ENCODE assay signal across 12 cellular contexts in genomic region chr17:76561332-76561731, GRCh38. TPM values are rescaled to one million over a fixed set of nuclear protein-coding genes. Genes with fewer than 3 reads are reported as not detected.
DNase-seq lines count a peak whose midpoint lies in the region; ATAC-seq and TF ChIP-seq lines count a peak whose summit lies in the region.
"Had no signal": no experiment of that assay in that cellular context is flagged by ENCODE, and none has a peak within 500 bp of the region (broad histone marks: within the 10 kb centered on the region; RNA-seq: fewer than 3 reads in every experiment).

No MANE protein-coding gene starts in this region.

- H2AK5ac ChIP-seq in trophoblast cell (ENCODE audit: low read length), result no peak overlapping the region

- TF ChIP-seq CTCF in Calu3 (IDR thresholded peaks at IDR 0.05; ENCODE audit: unreplicated experiment), result no peak
- TF ChIP-seq CTCF in NB4 (IDR thresholded peaks at IDR 0.05; ENCODE audit: low read depth, low read length), result no peak

- BruUV-seq in Calu3 (replicated peaks; lab: Mats Ljungman, UMichigan), result no TSS peak

- H3K79me1 ChIP-seq in trophoblast cell (ENCODE audit: low read length), result peaks cover 13% of the 10 kb centered on the region

- H3K4ac ChIP-seq in trophoblast cell (ENCODE audit: low read depth, low read length), result peak overlapping the region; percentile 46

- H3K14ac ChIP-seq in trophoblast cell (ENCODE audit: low read length), result no peak overlapping the region

- no peaks in the 10 kb centered on the region for H3K9me3 ChIP-seq in trophoblast cell (ENCODE audit: insufficient read depth, low read depth, low read length)

- H3K27me3 ChIP-seq in trophoblast cell (ENCODE audit: insufficient read depth, low read length), result no peaks in the 10 kb centered on the region

- H4K12ac ChIP-seq in trophoblast cell (ENCODE audit: low read depth, low read length), result no peak overlapping the region

- no peak overlapping the region for H3K27ac ChIP-seq in trophoblast cell (ENCODE audit: low read depth, low read length)

- H4K8ac ChIP-seq in trophoblast cell (ENCODE audit: low read depth, low read length), result no peak overlapping the region

- peaks cover 13% of the 10 kb centered on the region for H3K79me2 ChIP-seq in trophoblast cell (ENCODE audit: control insufficient read depth, insufficient read depth, low read length, poor library complexity)

- no peak overlapping the region for H3K18ac ChIP-seq in trophoblast cell (ENCODE audit: low read length)

- no peaks in the 10 kb centered on the region for H3K27me3 Mint-ChIP-seq in Calu3 (ENCODE audit: unreplicated experiment)
- H3K27me3 Mint-ChIP-seq in central memory CD8-positive, alpha-beta T cell, result no peaks in the 10 kb centered on the region
- H3K27me3 Mint-ChIP-seq: dendritic cell treated with granulocyte-macrophage colony-stimulating factor and Interleukin-4, amounts not matched to agents 40 ng/mL and 50 ng/mL, for 4 days had no signal

- peak overlapping the region; percentile 39 for H3K4me3 ChIP-seq in NB4 (ENCODE audit: low read depth, low read length)
- no peak overlapping the region for H3K4me3 ChIP-seq in trophoblast cell (ENCODE audit: low read depth, low read length)

- H3K4me2 ChIP-seq in trophoblast cell (ENCODE audit: low read length), result no peak overlapping the region

- H3K9ac ChIP-seq in trophoblast cell (ENCODE audit: low read length), result no peak overlapping the region

- no peaks in the 10 kb centered on the region for H3K9me3 Mint-ChIP-seq in Calu3 (ENCODE audit: low read depth, unreplicated experiment)
- H3K9me3 Mint-ChIP-seq in central memory CD8-positive, alpha-beta T cell, result no peaks in the 10 kb centered on the region
- H3K9me3 Mint-ChIP-seq: dendritic cell treated with granulocyte-macrophage colony-stimulating factor and Interleukin-4, amounts not matched to agents 40 ng/mL and 50 ng/mL, for 4 days had no signal

- peaks cover 19% of the 10 kb centered on the region for H3K4me1 Mint-ChIP-seq in Calu3 (ENCODE audit: low read depth, unreplicated experiment)
- H3K4me1 Mint-ChIP-seq in central memory CD8-positive, alpha-beta T cell, result peaks cover 72% of the 10 kb centered on the region

- H3K36me3 Mint-ChIP-seq in Calu3 (ENCODE audit: insufficient read depth, unreplicated experiment), result peaks cover 94% of the 10 kb centered on the region
- H3K36me3 Mint-ChIP-seq in central memory CD8-positive, alpha-beta T cell (ENCODE audit: insufficient read depth), result peaks cover 64% of the 10 kb centered on the region

- TF ChIP-seq POLR2A in NB4 (IDR thresholded peaks at IDR 0.05; ENCODE audit: extremely low read depth, insufficient read length), result no peak

- CTCF ChIA-PET in Calu3 (lab: Charles Lee), result no interaction called here

- WGBS in trophoblast cell (ENCODE audit: extremely low coverage, insufficient coverage, insufficient read length), result no CpG with 5 or more reads among the region's 7 CpGs

- no peak overlapping the region for H2AFZ ChIP-seq in trophoblast cell (ENCODE audit: insufficient read depth, low read length, poor library complexity)

- H3K27ac Mint-ChIP-seq in Calu3 (ENCODE audit: unreplicated experiment), result no peak overlapping the region
- H3K27ac Mint-ChIP-seq in central memory CD8-positive, alpha-beta T cell (ENCODE audit: low read depth), result peak overlapping the region; percentile 100
- H3K27ac Mint-ChIP-seq: dendritic cell treated with granulocyte-macrophage colony-stimulating factor and Interleukin-4, amounts not matched to agents 40 ng/mL and 50 ng/mL, for 4 days had no signal

- H2BK5ac ChIP-seq in trophoblast cell (ENCODE audit: low read depth, low read length, poor library complexity), result no peak overlapping the region

- H2BK12ac ChIP-seq in trophoblast cell (ENCODE audit: low read length), result no peak overlapping the region

- H3K23ac ChIP-seq in trophoblast cell (ENCODE audit: low read length), result no peak overlapping the region

- intact Hi-C loops in Calu3 (cut with micrococcal nuclease; ENCODE audit: unreplicated experiment) (no loop called here), posterior vena cava (cut with DNase I) (no loop called here)

- ATAC-seq in central memory CD8-positive, alpha-beta T cell (replicated peaks; ENCODE audit: extremely low read depth, poor library complexity, severe bottlenecking), result peak; percentile 55
- no peak for ATAC-seq in HG02610 (IDR thresholded peaks at IDR 0.05; ENCODE audit: unreplicated experiment)
- ATAC-seq: left lobe of liver had no signal

- no peak overlapping the region for H4K91ac ChIP-seq in trophoblast cell (ENCODE audit: low read depth, low read length)

- peaks cover 17 to 35% of the 10 kb centered on the region in 2 experiments for H3K36me3 ChIP-seq in trophoblast cell (ENCODE audit: control insufficient read depth in 1 of 2, insufficient read depth in 2 of 2, low read length in 2 of 2)

- H3K4me1 ChIP-seq in trophoblast cell (ENCODE audit: control insufficient read depth in 1 of 2, insufficient read depth in 2 of 2, low read length in 2 of 2), result no peaks in the 10 kb centered on the region

- no peak for DNase-seq in Calu3
- DNase-seq in NB4 (ENCODE audit: low read depth), result no peak
- DNase-seq in central memory CD8-positive, alpha-beta T cell (ENCODE audit: low spot score in 2 of 2), result peak in 1 of 2 donors; percentile 63
- no peak for DNase-seq in trophoblast cell
- DNase-seq in posterior vena cava (ENCODE audit: low spot score), result no peak
- DNase-seq in NK-92 (lab: John Stamatoyannopoulos, UW; ENCODE audit: unreplicated experiment), result no peak
- DNase-seq in DMS53 (lab: John Stamatoyannopoulos, UW), result no peak
- DNase-seq: activated CD4-positive, alpha-beta T cell treated with anti-CD3 and anti-CD28 coated beads for 1 hour; NCI-H526 had no signal

- no peak overlapping the region for H2BK120ac ChIP-seq in trophoblast cell (ENCODE audit: insufficient read depth, low read length, poor library complexity)

- H3K4me3 Mint-ChIP-seq in Calu3 (ENCODE audit: low read depth, unreplicated experiment), result peak overlapping the region; percentile 12
- peak overlapping the region; percentile 98 for H3K4me3 Mint-ChIP-seq in central memory CD8-positive, alpha-beta T cell
- H3K4me3 Mint-ChIP-seq: dendritic cell treated with granulocyte-macrophage colony-stimulating factor and Interleukin-4, amounts not matched to agents 40 ng/mL and 50 ng/mL, for 4 days had no signal

RNA-seq across cellular contexts. Expression of gene PRCD, which starts 21.5 kb away (rescaled TPM):
- total RNA-seq in Calu3 (2022) (not detected in 2 replicates), posterior vena cava (1 to 10 TPM; 1.6 to 4.7 TPM)
- polyA plus RNA-seq in trophoblast cell (2013), result 0.23 and 0.50 TPM in 2 replicates

RNA-seq across cellular contexts. Expression of gene CYGB, which starts 23.8 kb away (rescaled TPM):
- total RNA-seq in Calu3 (2022), result not detected in 2 replicates
- polyA plus RNA-seq in trophoblast cell (2013), result 5.7 and 6.8 TPM in 2 replicates
- total RNA-seq in posterior vena cava, result 10 to 100 TPM; 16.3 to 24.5 TPM

RNA-seq across cellular contexts. Expression of gene ST6GALNAC2, which starts 24.3 kb away (rescaled TPM):
- 10.5 and 11.6 TPM in 2 replicates for total RNA-seq in Calu3 (2022)
- 19.9 and 21.5 TPM in 2 replicates for polyA plus RNA-seq in trophoblast cell (2013)
- 1 to 10 TPM; 3.0 to 3.1 TPM for total RNA-seq in posterior vena cava

Comparison
In these comparisons a context has a peak if more than half of its experiments do, and no peak if none do; other contexts are left out.
1. RNA of gene CYGB, which starts 23.8 kb away (total RNA-seq): 16.3 to 24.5 TPM in posterior vena cava; not detected in Calu3; every median in the first group is over 10 times any median in the second.